ENCODE assay signal across 8 cellular contexts in genomic region chr12:12999959-13000615, GRCh38. TPM values are rescaled to one million over a fixed set of nuclear protein-coding genes. Genes with fewer than 3 reads are reported as not detected.
DNase-seq lines count a peak whose midpoint lies in the region; ATAC-seq and TF ChIP-seq lines count a peak whose summit lies in the region.

A gene with protein sequence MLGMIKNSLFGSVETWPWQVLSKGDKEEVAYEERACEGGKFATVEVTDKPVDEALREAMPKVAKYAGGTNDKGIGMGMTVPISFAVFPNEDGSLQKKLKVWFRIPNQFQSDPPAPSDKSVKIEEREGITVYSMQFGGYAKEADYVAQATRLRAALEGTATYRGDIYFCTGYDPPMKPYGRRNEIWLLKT (minus strand): TSS chr12:13000265. CDS start chr12:13000114, 151 bp downstream.

- H3F3A ChIP-seq in SU-DHL-6 (ENCODE audit: insufficient read depth) = no peaks in the 10 kb centered on the region

- no peaks in the 10 kb centered on the region for H3K9me3 Mint-ChIP-seq in activated naive CD8-positive, alpha-beta T cell treated with anti-CD3 and anti-CD28 coated beads for 36 hours

- H3K4me2 ChIP-seq in SU-DHL-6 (ENCODE audit: low read depth, low read length, poor library complexity, severe bottlenecking) = peak within 1 kb of the TSS; percentile 57
- H3K4me2 ChIP-seq in osteoblast (ENCODE audit: insufficient read depth, low read length) = peak within 1 kb of the TSS; percentile 94

- H3K27ac ChIP-seq in SU-DHL-6 (ENCODE audit: low read depth, low read length) (no peak within 1 kb of the TSS), osteoblast (ENCODE audit: low read depth, low read length) (peak within 1 kb of the TSS; percentile 78), temporal lobe (ENCODE audit: low read depth, low read length) (peak within 1 kb of the TSS; percentile 78)

- no peak for TF ChIP-seq CTCF in SU-DHL-6 (IDR thresholded peaks at IDR 0.05; ENCODE audit: insufficient read depth, low read length, poor library complexity, severe bottlenecking)
- TF ChIP-seq CTCF in osteoblast (IDR thresholded peaks at IDR 0.05; ENCODE audit: extremely low read depth, low read depth, low read length) = no peak

- H3K4me3 ChIP-seq in SU-DHL-6 (ENCODE audit: insufficient read depth, low read length, poor library complexity, severe bottlenecking) (peak within 1 kb of the TSS; percentile 38), osteoblast (ENCODE audit: insufficient read depth, low read length) (peak within 1 kb of the TSS; percentile 84)

- H4K20me1 ChIP-seq in SU-DHL-6 (ENCODE audit: low read depth, low read length) = no peaks in the 10 kb centered on the region
- peaks cover 21% of the 10 kb centered on the region for H4K20me1 ChIP-seq in osteoblast (ENCODE audit: insufficient read depth, low read length)

- H3K27me3 Mint-ChIP-seq in activated naive CD8-positive, alpha-beta T cell treated with anti-CD3 and anti-CD28 coated beads for 36 hours = peaks cover 17% of the 10 kb centered on the region

- H3K9ac ChIP-seq in SU-DHL-6 (ENCODE audit: low read length) = 0 out of 2 replicates have a peak within 1 kb of the TSS, but pooled peaks have one; percentile 22

- peak; percentile 79 for ATAC-seq in HG02623 (IDR thresholded peaks at IDR 0.05; ENCODE audit: unreplicated experiment)

- H3K79me2 ChIP-seq in SU-DHL-6 (ENCODE audit: insufficient read depth, low read length) = no peaks in the 10 kb centered on the region
- H3K79me2 ChIP-seq in osteoblast (ENCODE audit: insufficient read depth, low read length) = peaks cover 71% of the 10 kb centered on the region

- H3K9me2 ChIP-seq in SU-DHL-6 (replicated peaks; ENCODE audit: insufficient read depth, low read length) = no peaks in the 10 kb centered on the region

- H3K4me3 Mint-ChIP-seq in activated naive CD8-positive, alpha-beta T cell treated with anti-CD3 and anti-CD28 coated beads for 36 hours = peak within 1 kb of the TSS; percentile 79

- H3K36me3 ChIP-seq in SU-DHL-6 (ENCODE audit: low read length) = no peaks in the 10 kb centered on the region
- H3K36me3 ChIP-seq in osteoblast (ENCODE audit: insufficient read depth, low read length) = no peaks in the 10 kb centered on the region

- H3K4me1 ChIP-seq in osteoblast (ENCODE audit: insufficient read depth, low read length) = peaks cover 34% of the 10 kb centered on the region

- no peaks in the 10 kb centered on the region for H3K36me3 Mint-ChIP-seq in activated naive CD8-positive, alpha-beta T cell treated with anti-CD3 and anti-CD28 coated beads for 36 hours

- peaks cover 24% of the 10 kb centered on the region for H3K4me1 Mint-ChIP-seq in activated naive CD8-positive, alpha-beta T cell treated with anti-CD3 and anti-CD28 coated beads for 36 hours

- peak within 1 kb of the TSS; percentile 53 for H3K27ac Mint-ChIP-seq in activated naive CD8-positive, alpha-beta T cell treated with anti-CD3 and anti-CD28 coated beads for 36 hours

- H3K9me3 ChIP-seq in SU-DHL-6 (ENCODE audit: insufficient read depth, low read length) (no peaks in the 10 kb centered on the region), osteoblast (ENCODE audit: low read depth, low read length) (no peaks in the 10 kb centered on the region)

- DNase-seq in GF-D8 (lab: John Stamatoyannopoulos, UW) = peak; percentile 30
- peak; percentile 80 for DNase-seq in NCI-H1092 (lab: John Stamatoyannopoulos, UW)
- peak; percentile 95 for DNase-seq in activated naive CD8-positive, alpha-beta T cell treated with anti-CD3 and anti-CD28 coated beads for 36 hours
- DNase-seq in glomerular visceral epithelial cell (ENCODE audit: extremely low spot score) = peak; percentile 92
- peak; percentile 99 for DNase-seq in osteoblast (ENCODE audit: insufficient read length, low spot score, missing footprints)

- no peak within 1 kb of the TSS for H2AFZ ChIP-seq in SU-DHL-6 (ENCODE audit: low read depth, low read length, severe bottlenecking)
- H2AFZ ChIP-seq in osteoblast (ENCODE audit: low read length) = peak within 1 kb of the TSS; percentile 78

- H3K27me3 ChIP-seq in SU-DHL-6 (ENCODE audit: low read length) (no peaks in the 10 kb centered on the region), osteoblast (ENCODE audit: insufficient read depth, low read length) (no peaks in the 10 kb centered on the region)

RNA-seq across cellular contexts. Expression of the gene that starts here (rescaled TPM):
- total RNA-seq in activated naive CD8-positive, alpha-beta T cell treated with anti-CD3 and anti-CD28 coated beads for 36 hours = 10 to 100 TPM; 21.0 to 21.2 TPM
- total RNA-seq in osteoblast = 16.6 and 20.3 TPM in 2 replicates
- total RNA-seq in temporal lobe = 7.1 TPM

Comparison
In these comparisons a context has a peak if more than half of its experiments do, and no peak if none do; other contexts are left out.
1. DNase-seq: peak in every context shown above with its lines; median percentile 99 in osteoblast; 95 in activated naive CD8-positive, alpha-beta T cell treated with anti-CD3 and anti-CD28 coated beads for 36 hours; 92 in glomerular visceral epithelial cell; 80 in NCI-H1092; 30 in GF-D8.